ENCODE assay signal across 15 cellular contexts in the genomic region with DNA sequence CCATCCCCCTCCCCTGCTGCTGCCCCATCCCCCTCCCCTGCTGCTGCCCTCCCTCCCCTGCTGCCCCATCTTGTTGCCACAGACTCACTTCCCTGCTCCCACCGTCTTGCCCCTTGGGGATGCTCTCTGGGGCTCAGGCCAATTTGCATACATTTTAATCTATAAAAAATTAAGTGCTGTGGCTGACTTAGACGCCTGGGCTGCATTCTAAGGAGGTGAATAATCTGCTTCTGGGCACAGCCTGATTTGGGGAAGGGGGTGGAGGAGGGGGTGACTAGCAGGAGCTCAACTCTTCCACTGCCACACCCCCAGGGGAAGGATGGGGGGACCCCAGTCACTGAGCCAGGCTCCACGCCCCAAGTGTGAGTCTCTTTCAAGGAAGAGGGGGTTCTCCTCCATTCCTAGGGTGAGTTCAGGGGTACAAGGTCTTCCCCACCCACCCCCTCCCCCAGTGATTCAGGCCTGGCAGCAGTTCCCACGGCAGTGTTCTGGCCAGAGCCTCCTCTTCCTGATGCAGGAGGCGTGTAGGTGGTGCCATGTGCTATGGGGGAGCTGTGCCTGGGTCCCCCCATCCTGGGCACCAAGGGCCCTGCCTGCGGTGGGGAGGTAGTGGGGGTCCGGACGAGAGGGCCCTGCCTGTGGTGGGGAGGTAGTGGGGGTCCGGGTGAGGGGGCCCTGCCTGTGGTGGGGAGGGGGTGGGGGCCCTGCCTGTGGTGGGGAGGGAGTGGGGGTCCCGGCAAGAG. TPM values are rescaled to one million over a fixed set of nuclear protein-coding genes. Genes with fewer than 3 reads are reported as not detected.
DNase-seq lines count a peak whose midpoint lies in the region; ATAC-seq, FAIRE-seq and TF ChIP-seq lines count a peak whose summit lies in the region.
"Had no signal": no experiment of that assay in that cellular context is flagged by ENCODE, and none has a peak within 500 bp of the region (broad histone marks: within the 10 kb centered on the region; RNA-seq: fewer than 3 reads in every experiment).

No MANE protein-coding gene starts in this region.

- ATAC-seq in A549 (no peak), foreskin keratinocyte (peak; percentile 15), GM18517 (IDR thresholded peaks at IDR 0.05; ENCODE audit: unreplicated experiment) (no peak)
- ATAC-seq: Right ventricle myocardium inferior had no signal

- TF ChIP-seq CTCF in A549 (IDR thresholded peaks at IDR 0.05): no peak
- no peak for TF ChIP-seq CTCF in foreskin keratinocyte (conservative IDR thresholded peaks at IDR 0.05)

- POLR2A ChIA-PET in A549 (lab: Yijun Ruan, JAX): no interaction called here

- no peak for FAIRE-seq in A549 (lab: Jason Lieb, UNC)
- FAIRE-seq: D721Med had no signal

- H3K27ac ChIP-seq in A549: peak overlapping the region in 1 of 2 experiments; percentile 65; a peak in 3 of 6 replicates
- H3K27ac ChIP-seq in foreskin keratinocyte: no peak overlapping the region
- H3K27ac ChIP-seq in effector memory CD4-positive, alpha-beta T cell (ENCODE audit: insufficient read depth, low read length, poor library complexity, severe bottlenecking): no peak overlapping the region

- CTCF ChIA-PET in A549 (lab: Yijun Ruan, JAX): interaction anchor here (0.7 to 17.0 kb wide), 6 partner anchors 7 to 153 kb away, joined by 3 to 224 read pairs (median 66); partner anchors contain the start of genes DPH1, HIC1, OVCA2 and RTN4RL1

- DNase-seq in A549 (ENCODE audit: low read depth in 1 of 2, low spot score in 1 of 2) (no peak), GM03348 (ENCODE audit: low spot score) (peak; percentile 80), NCI-H226 (peak; percentile 74), foreskin keratinocyte (peak in 1 of 2 donors; percentile 68), NCI-H510A treated with DMSO at 0.1 percent for 48 hours (lab: John Stamatoyannopoulos, UW) (no peak)
- no peak for DNase-seq in effector memory CD4-positive, alpha-beta T cell
- DNase-seq in activated CD4-positive, alpha-beta T cell treated with anti-CD3 and anti-CD28 coated beads for 48 hours: no peak
- DNase-seq: activated CD8-positive, alpha-beta memory T cell treated with anti-CD3 and anti-CD28 coated beads, Interleukin-2, amount 50 U/mL, for 4 hours; activated naive CD4-positive, alpha-beta T cell treated with Interleukin-2 at 50 U/mL for 16 hours; AML-193; naive B cell; stimulated activated naive CD4-positive, alpha-beta T cell had no signal

- TF ChIP-seq POLR2A in A549 (IDR thresholded peaks at IDR 0.05; ENCODE audit: low read length): no peak

- H3K27me3 ChIP-seq in foreskin keratinocyte: no peaks in the 10 kb centered on the region
- H3K27me3 ChIP-seq in effector memory CD4-positive, alpha-beta T cell (replicated peaks; ENCODE audit: control insufficient read depth, insufficient read depth, low read length, poor library complexity, severe bottlenecking): no peaks in the 10 kb centered on the region

- H3K4me3 ChIP-seq in A549: no peak overlapping the region
- H3K4me3 ChIP-seq in effector memory CD4-positive, alpha-beta T cell (ENCODE audit: insufficient read depth, low read depth, low read length, poor library complexity, severe bottlenecking): no peak overlapping the region

- TF ChIP-seq RAD21 in A549 (conservative IDR thresholded peaks at IDR 0.05 in 1 of 2, IDR thresholded peaks at IDR 0.05 in 1 of 2): no peak

- no peaks in the 10 kb centered on the region for H3K9me3 ChIP-seq in A549
- H3K9me3 ChIP-seq in effector memory CD4-positive, alpha-beta T cell (ENCODE audit: control insufficient read depth, low read length): no peaks in the 10 kb centered on the region

- 62% methylated on average over 4 of the region's 10 CpGs for WGBS in A549 (ENCODE audit: missing lambda C conversion rate)

- H3K36me3 ChIP-seq in effector memory CD4-positive, alpha-beta T cell (ENCODE audit: control insufficient read depth, insufficient read depth, low read length): peaks cover 37% of the 10 kb centered on the region

- H3K4me1 ChIP-seq in A549 (peaks cover 21% of the 10 kb centered on the region), foreskin keratinocyte (peaks cover 3% of the 10 kb centered on the region)
- peaks cover 15% of the 10 kb centered on the region for H3K4me1 ChIP-seq in effector memory CD4-positive, alpha-beta T cell (ENCODE audit: control insufficient read depth, insufficient read depth, low read length, poor library complexity, severe bottlenecking)

- no peak for TF ChIP-seq EP300 in A549 (IDR thresholded peaks at IDR 0.05)

- peak overlapping the region; percentile 38; the same call in 1 of the 3 replicates for H3K4me2 ChIP-seq in A549

TF ChIP-seq in A549, 52 proteins besides CTCF, POLR2A, EP300 and RAD21:
- no peak for TF ChIP-seq MAFK (IDR thresholded peaks at IDR 0.05; ENCODE audit: partially characterized antibody)
- TF ChIP-seq, protein P1, sequence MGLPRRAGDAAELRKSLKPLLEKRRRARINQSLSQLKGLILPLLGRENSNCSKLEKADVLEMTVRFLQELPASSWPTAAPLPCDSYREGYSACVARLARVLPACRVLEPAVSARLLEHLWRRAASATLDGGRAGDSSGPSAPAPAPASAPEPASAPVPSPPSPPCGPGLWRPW (IDR thresholded peaks at IDR 0.05): no peak
- TF ChIP-seq NPAS2 (CRISPR knock-in tag; IDR thresholded peaks at IDR 0.05; ENCODE audit: borderline replicate concordance): no peak
- no peak for TF ChIP-seq FOSL2 (IDR thresholded peaks at IDR 0.05)
- no peak for TF ChIP-seq FOSL2 (CRISPR knock-in tag; IDR thresholded peaks at IDR 0.05)
- TF ChIP-seq ESRRA (IDR thresholded peaks at IDR 0.05; ENCODE audit: borderline replicate concordance, low read length): no peak
- TF ChIP-seq CEBPB (IDR thresholded peaks at IDR 0.05): no peak
- TF ChIP-seq CBX2 (IDR thresholded peaks at IDR 0.05; ENCODE audit: borderline replicate concordance, low read depth): no peak
- no peak for TF ChIP-seq BCL3 (IDR thresholded peaks at IDR 0.05)
- no peak for TF ChIP-seq HOXB13 (CRISPR knock-in tag; IDR thresholded peaks at IDR 0.05; ENCODE audit: low read depth)
- no peak for TF ChIP-seq RNF2 (IDR thresholded peaks at IDR 0.05; ENCODE audit: borderline replicate concordance, low read depth)
- no peak for TF ChIP-seq E2F6 (IDR thresholded peaks at IDR 0.05; ENCODE audit: borderline replicate concordance, low read depth)
- TF ChIP-seq SMC3 (IDR thresholded peaks at IDR 0.05): no peak
- TF ChIP-seq FOXS1 (CRISPR knock-in tag; IDR thresholded peaks at IDR 0.05): no peak
- TF ChIP-seq EHMT2 (IDR thresholded peaks at IDR 0.05; ENCODE audit: low read depth): no peak

RNA-seq across cellular contexts. Expression of gene DPH1, which starts 5.0 kb away (rescaled TPM):
- polyA plus RNA-seq in A549 (2011; rRNA removed): 25.5 and 33.0 TPM in 2 replicates
- polyA plus RNA-seq in A549 (2012; cell fraction: cytosol; rRNA removed): 44.9 and 53.6 TPM in 2 replicates
- 178 and 193 TPM in 2 replicates for polyA plus RNA-seq in A549 (2012; cell fraction: nucleus; rRNA removed)
- polyA plus RNA-seq in A549 (2017; fragmentation: RNase III; extraction: RNeasy Plus Mini Kit Qiagen cat#74134 plus additional on column Dnase treatment): 33.6 to 42.4 TPM (median 34.4 TPM) in 3 replicates
- polyA minus RNA-seq in A549 (2011; rRNA and poly(A)+ RNA removed): 52.9 and 61.5 TPM in 2 replicates
- 23.3 and 24.0 TPM in 2 replicates for total RNA-seq in foreskin keratinocyte
- polyA plus RNA-seq in foreskin keratinocyte: 21.6 and 22.7 TPM in 2 replicates

RNA-seq across cellular contexts. Expression of gene OVCA2, which starts 6.8 kb away (rescaled TPM):
- polyA plus RNA-seq in A549 (2011; rRNA removed) (66.3 and 73.1 TPM in 2 replicates), A549 (2017; fragmentation: RNase III; extraction: RNeasy Plus Mini Kit Qiagen cat#74134 plus additional on column Dnase treatment) (54.3 to 56.6 TPM (median 54.6 TPM) in 3 replicates), foreskin keratinocyte (71.6 and 74.4 TPM in 2 replicates)
- polyA plus RNA-seq in A549 (2012; cell fraction: cytosol; rRNA removed): 77.8 and 108 TPM in 2 replicates
- polyA plus RNA-seq in A549 (2012; cell fraction: nucleus; rRNA removed): 46.6 and 48.1 TPM in 2 replicates
- 60.6 and 72.6 TPM in 2 replicates for polyA minus RNA-seq in A549 (2011; rRNA and poly(A)+ RNA removed)
- total RNA-seq in foreskin keratinocyte: 55.7 and 61.6 TPM in 2 replicates

RNA-seq across cellular contexts. Expression of gene RTN4RL1, which starts 9.8 kb away (rescaled TPM):
- polyA plus RNA-seq in A549 (2011; rRNA removed): 0.39 and 0.46 TPM in 2 replicates
- 0.96 and 1.8 TPM in 2 replicates for polyA plus RNA-seq in A549 (2012; cell fraction: cytosol; rRNA removed)
- polyA plus RNA-seq in A549 (2012; cell fraction: nucleus; rRNA removed): 1.8 and 2.1 TPM in 2 replicates
- polyA plus RNA-seq in A549 (2017; fragmentation: RNase III; extraction: RNeasy Plus Mini Kit Qiagen cat#74134 plus additional on column Dnase treatment): 1.4 to 1.8 TPM (median 1.5 TPM) in 3 replicates
- 0.44 and 0.45 TPM in 2 replicates for polyA minus RNA-seq in A549 (2011; rRNA and poly(A)+ RNA removed)
- 2.6 and 4.2 TPM in 2 replicates for total RNA-seq in foreskin keratinocyte
- 2.3 and 3.3 TPM in 2 replicates for polyA plus RNA-seq in foreskin keratinocyte

RNA-seq across cellular contexts. Expression of gene HIC1, which starts 19.9 kb away (rescaled TPM):
- 0.13 and 0.28 TPM in 2 replicates for polyA plus RNA-seq in A549 (2011; rRNA removed)
- 0.37 and 0.43 TPM in 2 replicates for polyA plus RNA-seq in A549 (2012; cell fraction: cytosol; rRNA removed)
- 1.7 and 2.1 TPM in 2 replicates for polyA plus RNA-seq in A549 (2012; cell fraction: nucleus; rRNA removed)
- polyA plus RNA-seq in A549 (2017; fragmentation: RNase III; extraction: RNeasy Plus Mini Kit Qiagen cat#74134 plus additional on column Dnase treatment): 0.70 to 1.5 TPM (median 1.3 TPM) in 3 replicates
- polyA minus RNA-seq in A549 (2011; rRNA and poly(A)+ RNA removed): 0.29 and 0.58 TPM in 2 replicates
- total RNA-seq in foreskin keratinocyte: 1.5 and 3.0 TPM in 2 replicates
- polyA plus RNA-seq in foreskin keratinocyte: 0.99 and 2.4 TPM in 2 replicates

Comparison
In these comparisons a context has a peak if more than half of its experiments do, and no peak if none do; other contexts are left out.
1. DNase-seq: peak in GM03348 (single experiment) and NCI-H226 (single experiment); none in A549 (0 of 2), effector memory CD4-positive, alpha-beta T cell (0 of 3), NCI-H510A treated with DMSO at 0.1 percent for 48 hours (single experiment) and activated CD4-positive, alpha-beta T cell treated with anti-CD3 and anti-CD28 coated beads for 48 hours (single experiment).